8 cellular contexts compared by ENCODE assay signal in the genomic region with DNA sequence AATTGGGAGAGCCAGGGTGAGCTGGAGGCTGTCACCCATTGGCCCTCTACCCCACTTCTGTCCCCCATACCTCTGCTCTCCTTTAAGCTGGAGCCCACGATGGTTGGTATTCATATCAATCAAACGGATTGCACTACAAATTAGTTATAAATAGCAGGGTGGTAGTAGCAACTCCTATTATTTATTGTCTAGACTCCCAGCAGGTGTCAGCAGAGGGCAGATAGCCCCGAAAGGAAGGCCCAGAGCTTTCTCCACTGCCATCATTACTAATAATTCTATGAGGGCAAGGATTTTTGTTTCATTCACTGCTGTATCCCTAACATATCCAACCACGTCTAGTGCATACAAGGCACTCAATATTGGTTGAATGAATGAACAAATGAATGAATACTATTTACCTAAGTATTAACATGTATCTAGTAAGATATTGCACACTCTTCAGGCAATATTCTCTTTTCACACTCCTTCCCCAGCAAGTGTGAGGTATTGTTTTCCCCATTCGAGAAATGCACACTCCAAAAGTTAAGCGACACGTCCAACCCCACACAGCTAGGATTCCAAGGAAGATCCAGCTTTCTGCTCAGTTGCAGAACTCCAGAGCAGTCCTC. TPM values are rescaled to one million over a fixed set of nuclear protein-coding genes. Genes with fewer than 3 reads are reported as not detected.
DNase-seq lines count a peak whose midpoint lies in the region; ATAC-seq, FAIRE-seq and TF ChIP-seq lines count a peak whose summit lies in the region.

No MANE protein-coding gene starts in this region.

- no peak overlapping the region for H3K4me3 Mint-ChIP-seq in glutamatergic neuron (ENCODE audit: unreplicated experiment)

- no peak for FAIRE-seq in endothelial cell of umbilical vein (lab: Jason Lieb, UNC)

- peaks cover 5% of the 10 kb centered on the region for H3K9me3 Mint-ChIP-seq in glutamatergic neuron (ENCODE audit: unreplicated experiment)

- peaks cover 7% of the 10 kb centered on the region for H3K4me1 ChIP-seq in endothelial cell of umbilical vein (ENCODE audit: control insufficient read depth, extremely low read depth, insufficient read depth, low read length)
- H3K4me1 ChIP-seq in prostate gland (replicated peaks) = peaks cover 6% of the 10 kb centered on the region
- H3K4me1 ChIP-seq in mucosa of descending colon (ENCODE audit: low read depth) = peaks cover 8% of the 10 kb centered on the region

- CTCF ChIA-PET in endothelial cell of umbilical vein (lab: Charles Lee) = interaction anchor here (0.5 to 8.5 kb wide), 15 partner anchors 10 to 154 kb away, joined by 3 to 453 read pairs (median 6); a partner anchor contains a TSS

- intact Hi-C loops in endothelial cell of umbilical vein (cut with micrococcal nuclease) (no loop called here), prostate gland (cut with DNase I) (no loop called here), mucosa of descending colon (cut with DNase I, micrococcal nuclease) (loop anchor here (2.0 to 5.0 kb wide), 2 partner anchors 38 to 40 kb away; a partner anchor contains a TSS)

- dilution Hi-C loops in endothelial cell of umbilical vein (cut with MboI; ENCODE audit: extremely low pct_ligation_motif_present, low sequenced_read_pairs) = no loop called here

- H3K9me3 ChIP-seq in endothelial cell of umbilical vein (replicated peaks; ENCODE audit: control insufficient read depth, insufficient read depth, low read length) (no peaks in the 10 kb centered on the region), prostate gland (no peaks in the 10 kb centered on the region), mucosa of descending colon (no peaks in the 10 kb centered on the region)

- 51% methylated on average over 7 of the region's 7 CpGs for WGBS in prostate gland

- ATAC-seq in HG02870 (IDR thresholded peaks at IDR 0.05; ENCODE audit: unreplicated experiment) = no peak
- no peak for ATAC-seq in mucosa of descending colon

- peaks cover 3% of the 10 kb centered on the region for H3K4me1 Mint-ChIP-seq in glutamatergic neuron (ENCODE audit: low read depth, unreplicated experiment)

- H3K27me3 ChIP-seq in endothelial cell of umbilical vein (ENCODE audit: control insufficient read depth in 2 of 2, insufficient read depth in 2 of 2, low read length in 2 of 2) (peaks cover 2 to 3% of the 10 kb centered on the region in 2 experiments), prostate gland (replicated peaks; ENCODE audit: insufficient read depth) (no peaks in the 10 kb centered on the region)

- H3K9me1 ChIP-seq in endothelial cell of umbilical vein (replicated peaks; ENCODE audit: control insufficient read depth, extremely low read depth, insufficient read depth, low read length) = no peaks in the 10 kb centered on the region

- TF ChIP-seq POLR2A in endothelial cell of umbilical vein (IDR thresholded peaks at IDR 0.05; ENCODE audit: low read depth, low read length) (no peak), prostate gland (IDR thresholded peaks at IDR 0.05) (no peak)

- TF ChIP-seq CTCF in GM12873 (IDR thresholded peaks at IDR 0.05; ENCODE audit: insufficient read depth, low read depth, low read length, missing control alignments) (peak; percentile 50), endothelial cell of umbilical vein (IDR thresholded peaks at IDR 0.05; ENCODE audit: extremely low read depth in 1 of 2, insufficient read depth in 1 of 2, low read depth in 1 of 2, low read length in 2 of 2) (peak; percentile 41 to 57), prostate gland (IDR thresholded peaks at IDR 0.05) (peak; percentile 37 to 71 (median 53)), glutamatergic neuron (IDR thresholded peaks at IDR 0.05; ENCODE audit: partially characterized antibody, unreplicated experiment) (no peak), mucosa of descending colon (IDR thresholded peaks at IDR 0.05) (no peak)

- no peaks in the 10 kb centered on the region for H3K79me2 ChIP-seq in endothelial cell of umbilical vein (ENCODE audit: control insufficient read depth, insufficient read depth, low read length)

- H3K27me3 Mint-ChIP-seq in glutamatergic neuron (ENCODE audit: unreplicated experiment) = peaks cover 3% of the 10 kb centered on the region

- no peak overlapping the region for H3K9ac ChIP-seq in endothelial cell of umbilical vein (replicated peaks; ENCODE audit: extremely low read depth, insufficient read depth, low read length)

- H3K27ac ChIP-seq in endothelial cell of umbilical vein (ENCODE audit: insufficient read depth, low read depth, low read length) (no peak overlapping the region), prostate gland (no peak overlapping the region)

- DNase-seq in AG20443 (ENCODE audit: low spot score) (peak; percentile 79), RKO (ENCODE audit: low spot score) (peak; percentile 55), endothelial cell of umbilical vein (ENCODE audit: low read depth, low spot score) (peak; percentile 60), prostate gland (ENCODE audit: low spot score) (peak; percentile 28), glutamatergic neuron (no peak), mucosa of descending colon (no peak)

- H3K36me3 Mint-ChIP-seq in glutamatergic neuron (ENCODE audit: unreplicated experiment) = no peaks in the 10 kb centered on the region

- H3K27ac Mint-ChIP-seq in glutamatergic neuron (ENCODE audit: unreplicated experiment) = no peak overlapping the region

- H4K20me1 ChIP-seq in endothelial cell of umbilical vein (replicated peaks; ENCODE audit: control insufficient read depth, extremely low read depth, insufficient read depth, low read length) = no peaks in the 10 kb centered on the region

- no peak overlapping the region for H3K4me2 ChIP-seq in endothelial cell of umbilical vein (ENCODE audit: insufficient read depth, low read length)

- POLR2A ChIA-PET in endothelial cell of umbilical vein (lab: Charles Lee) = interaction anchor here (1.0 kb wide), 1 partner anchor 42 kb away, joined by 8 read pairs; a partner anchor contains a TSS

- no TSS peak for BruUV-seq in endothelial cell of umbilical vein (replicated peaks; lab: Mats Ljungman, UMichigan)

- no peaks in the 10 kb centered on the region for H3K36me3 ChIP-seq in endothelial cell of umbilical vein (ENCODE audit: control insufficient read depth in 2 of 2, extremely low read depth in 1 of 2, insufficient read depth in 2 of 2, low read length in 2 of 2)
- no peaks in the 10 kb centered on the region for H3K36me3 ChIP-seq in prostate gland
- H3K36me3 ChIP-seq in mucosa of descending colon (ENCODE audit: low read depth) = no peaks in the 10 kb centered on the region

- H2AFZ ChIP-seq in endothelial cell of umbilical vein (ENCODE audit: low read depth, low read length) = no peak overlapping the region

- H3K4me3 ChIP-seq in endothelial cell of umbilical vein (replicated peaks in 1 of 3; ENCODE audit: insufficient read depth in 1 of 3, low read depth in 1 of 3, low read length in 3 of 3) = no peak overlapping the region
- H3K4me3 ChIP-seq in prostate gland = no peak overlapping the region
- H3K4me3 ChIP-seq in mucosa of descending colon = no peak overlapping the region

RNA-seq across cellular contexts. Expression of a gene that starts 6.3 kb away (rescaled TPM):
- not detected in 2 replicates for total RNA-seq in endothelial cell of umbilical vein
- polyA plus RNA-seq in endothelial cell of umbilical vein = 0.15 TPM in 1 of 2 replicates, not detected in the other
- polyA plus RNA-seq in endothelial cell of umbilical vein (2011; cell fraction: cytosol; rRNA removed) = 0.06 TPM in 2 replicates
- polyA plus RNA-seq in endothelial cell of umbilical vein (2011; cell fraction: nucleus; rRNA removed) = not detected in 2 replicates
- not detected in 2 replicates for polyA plus RNA-seq in endothelial cell of umbilical vein (2012)
- not detected in 2 replicates for polyA minus RNA-seq in endothelial cell of umbilical vein
- polyA minus RNA-seq in endothelial cell of umbilical vein (2011; cell fraction: cytosol; rRNA and poly(A)+ RNA removed) = not detected
- not detected in 2 replicates for polyA minus RNA-seq in endothelial cell of umbilical vein (2011; cell fraction: nucleus; rRNA and poly(A)+ RNA removed)
- 10 to 100 TPM in 1 of 2 donors, not detected in 1; 15.8 TPM for total RNA-seq in prostate gland
- total RNA-seq in glutamatergic neuron (ENCODE audit: unreplicated experiment) = not detected
- total RNA-seq in mucosa of descending colon = not detected

RNA-seq across cellular contexts. Expression of a gene that starts 14.0 kb away (rescaled TPM):
- total RNA-seq in endothelial cell of umbilical vein (not detected in 2 replicates), prostate gland (not detected), glutamatergic neuron (ENCODE audit: unreplicated experiment) (0.27 TPM), mucosa of descending colon (not detected)
- polyA plus RNA-seq in endothelial cell of umbilical vein = not detected in 2 replicates
- not detected in 2 replicates for polyA plus RNA-seq in endothelial cell of umbilical vein (2011; cell fraction: cytosol; rRNA removed)
- 0.05 and 0.10 TPM in 2 replicates for polyA plus RNA-seq in endothelial cell of umbilical vein (2011; cell fraction: nucleus; rRNA removed)
- not detected in 2 replicates for polyA plus RNA-seq in endothelial cell of umbilical vein (2012)
- 0.07 TPM in 1 of 2 replicates, not detected in the other for polyA minus RNA-seq in endothelial cell of umbilical vein
- not detected for polyA minus RNA-seq in endothelial cell of umbilical vein (2011; cell fraction: cytosol; rRNA and poly(A)+ RNA removed)
- not detected in 2 replicates for polyA minus RNA-seq in endothelial cell of umbilical vein (2011; cell fraction: nucleus; rRNA and poly(A)+ RNA removed)

RNA-seq across cellular contexts. Expression of a gene that starts 28.4 kb away (rescaled TPM):
- total RNA-seq in endothelial cell of umbilical vein (3.6 and 6.1 TPM in 2 replicates), prostate gland (100 to 1,000 TPM in 1 of 2 donors, 10 to 100 TPM in 1; 12.8 to 146 TPM), glutamatergic neuron (ENCODE audit: unreplicated experiment) (0.49 TPM), mucosa of descending colon (10 to 100 TPM; 31.0 to 82.4 (median 43.7) TPM)
- 7.1 and 8.4 TPM in 2 replicates for polyA plus RNA-seq in endothelial cell of umbilical vein
- 6.2 and 7.1 TPM in 2 replicates for polyA plus RNA-seq in endothelial cell of umbilical vein (2011; cell fraction: cytosol; rRNA removed)
- 4.3 and 7.4 TPM in 2 replicates for polyA plus RNA-seq in endothelial cell of umbilical vein (2011; cell fraction: nucleus; rRNA removed)
- 1.7 and 1.8 TPM in 2 replicates for polyA plus RNA-seq in endothelial cell of umbilical vein (2012)
- 2.7 and 7.7 TPM in 2 replicates for polyA minus RNA-seq in endothelial cell of umbilical vein
- 6.0 TPM for polyA minus RNA-seq in endothelial cell of umbilical vein (2011; cell fraction: cytosol; rRNA and poly(A)+ RNA removed)
- polyA minus RNA-seq in endothelial cell of umbilical vein (2011; cell fraction: nucleus; rRNA and poly(A)+ RNA removed) = 2.2 and 5.3 TPM in 2 replicates

RNA-seq across cellular contexts. Expression of a gene that starts 35.6 kb away (rescaled TPM):
- total RNA-seq in endothelial cell of umbilical vein = 0.71 and 0.78 TPM in 2 replicates
- 0.19 and 0.29 TPM in 2 replicates for polyA plus RNA-seq in endothelial cell of umbilical vein
- polyA plus RNA-seq in endothelial cell of umbilical vein (2011; cell fraction: cytosol; rRNA removed) = 0.10 and 0.16 TPM in 2 replicates
- polyA plus RNA-seq in endothelial cell of umbilical vein (2011; cell fraction: nucleus; rRNA removed) = 0.36 and 0.43 TPM in 2 replicates
- 0.36 and 0.52 TPM in 2 replicates for polyA plus RNA-seq in endothelial cell of umbilical vein (2012)
- 0.34 and 1.5 TPM in 2 replicates for polyA minus RNA-seq in endothelial cell of umbilical vein
- not detected for polyA minus RNA-seq in endothelial cell of umbilical vein (2011; cell fraction: cytosol; rRNA and poly(A)+ RNA removed)
- polyA minus RNA-seq in endothelial cell of umbilical vein (2011; cell fraction: nucleus; rRNA and poly(A)+ RNA removed) = 0.29 and 0.91 TPM in 2 replicates
- 1 to 10 TPM; 5.4 to 7.2 TPM for total RNA-seq in prostate gland
- total RNA-seq in glutamatergic neuron (ENCODE audit: unreplicated experiment) = 3.3 TPM
- 1 to 10 TPM in 1 of 3 donors, under 1 TPM in 1, not detected in 1; 0.65 to 4.6 TPM for total RNA-seq in mucosa of descending colon

RNA-seq across cellular contexts. Expression of a gene that starts 42.3 kb away (rescaled TPM):
- total RNA-seq in endothelial cell of umbilical vein = 244 and 247 TPM in 2 replicates
- polyA plus RNA-seq in endothelial cell of umbilical vein = 35.7 and 59.4 TPM in 2 replicates
- polyA plus RNA-seq in endothelial cell of umbilical vein (2011; cell fraction: cytosol; rRNA removed) = 63.9 and 73.5 TPM in 2 replicates
- polyA plus RNA-seq in endothelial cell of umbilical vein (2011; cell fraction: nucleus; rRNA removed) = 91.8 and 107 TPM in 2 replicates
- 201 and 234 TPM in 2 replicates for polyA plus RNA-seq in endothelial cell of umbilical vein (2012)
- polyA minus RNA-seq in endothelial cell of umbilical vein = 103 and 110 TPM in 2 replicates
- polyA minus RNA-seq in endothelial cell of umbilical vein (2011; cell fraction: cytosol; rRNA and poly(A)+ RNA removed) = 54.0 TPM
- 114 and 149 TPM in 2 replicates for polyA minus RNA-seq in endothelial cell of umbilical vein (2011; cell fraction: nucleus; rRNA and poly(A)+ RNA removed)
- total RNA-seq in prostate gland = 10 to 100 TPM; 57.2 to 86.1 TPM
- total RNA-seq in glutamatergic neuron (ENCODE audit: unreplicated experiment) = 180 TPM
- 100 to 1,000 TPM; 131 to 165 (median 159) TPM for total RNA-seq in mucosa of descending colon

Comparison
In these comparisons a context has a peak if more than half of its experiments do, and no peak if none do; other contexts are left out.
1. DNase-seq: peak in AG20443 (single experiment), RKO (single experiment), endothelial cell of umbilical vein (single experiment) and prostate gland (single experiment); none in glutamatergic neuron (single experiment) and mucosa of descending colon (0 of 3).
2. CTCF ChIP-seq: peak in GM12873 (single experiment), endothelial cell of umbilical vein (2 of 2) and prostate gland (4 of 4); none in glutamatergic neuron (single experiment) and mucosa of descending colon (single experiment).
3. intact Hi-C loops: an anchor here in mucosa of descending colon (2.0 to 5.0 kb wide); none called in endothelial cell of umbilical vein and prostate gland.